11 cellular contexts compared by ENCODE assay signal in genomic region chr3:105334138-105334882, GRCh38. TPM values are rescaled to one million over a fixed set of nuclear protein-coding genes. Genes with fewer than 3 reads are reported as not detected.
DNase-seq lines count a peak whose midpoint lies in the region; ATAC-seq, FAIRE-seq and TF ChIP-seq lines count a peak whose summit lies in the region.
"Had no signal": no experiment of that assay in that cellular context is flagged by ENCODE, and none has a peak within 500 bp of the region (broad histone marks: within the 10 kb centered on the region; RNA-seq: fewer than 3 reads in every experiment).

No MANE protein-coding gene starts in this region.

- no peaks in the 10 kb centered on the region for H3K27me3 Mint-ChIP-seq in astrocyte (ENCODE audit: low read depth, unreplicated experiment)

- FAIRE-seq in astrocyte (lab: Jason Lieb, UNC): peak; percentile 81

- no peak overlapping the region for H3K4me3 ChIP-seq in astrocyte (ENCODE audit: insufficient read depth, low read depth, low read length)

- H2AFZ ChIP-seq in astrocyte (ENCODE audit: low read depth, low read length): no peak overlapping the region

- H3K27ac Mint-ChIP-seq in astrocyte (ENCODE audit: unreplicated experiment): peak overlapping the region; percentile 88
- H3K27ac Mint-ChIP-seq: activated CD4-positive, alpha-beta memory T cell treated with anti-CD3 and anti-CD28 coated beads, Interleukin-2, amount 10 ng/mL, durations not matched to agents 7 days and 5 days had no signal

- no peaks in the 10 kb centered on the region for H3K36me3 Mint-ChIP-seq in astrocyte (ENCODE audit: low read depth, unreplicated experiment)

- no peak overlapping the region for H3K4me3 Mint-ChIP-seq in astrocyte (ENCODE audit: unreplicated experiment)
- H3K4me3 Mint-ChIP-seq: activated CD4-positive, alpha-beta memory T cell treated with anti-CD3 and anti-CD28 coated beads, Interleukin-2, amount 10 ng/mL, durations not matched to agents 7 days and 5 days had no signal

- H3K9me3 ChIP-seq in astrocyte (ENCODE audit: insufficient read depth, low read depth, low read length): no peaks in the 10 kb centered on the region

- no peaks in the 10 kb centered on the region for H3K79me2 ChIP-seq in astrocyte (ENCODE audit: insufficient read depth, low read length)

- H4K20me1 ChIP-seq in astrocyte (ENCODE audit: insufficient read depth, low read length): no peaks in the 10 kb centered on the region

- H3K36me3 ChIP-seq in astrocyte (ENCODE audit: insufficient read depth, low read length): no peaks in the 10 kb centered on the region

- H3K27me3 ChIP-seq in astrocyte (ENCODE audit: insufficient read depth, low read length): no peaks in the 10 kb centered on the region

- no peaks in the 10 kb centered on the region for H3K9me3 Mint-ChIP-seq in astrocyte (ENCODE audit: unreplicated experiment)
- H3K9me3 Mint-ChIP-seq: activated CD4-positive, alpha-beta memory T cell treated with anti-CD3 and anti-CD28 coated beads, Interleukin-2, amount 10 ng/mL, durations not matched to agents 7 days and 5 days had no signal

- H3K4me2 ChIP-seq in astrocyte (ENCODE audit: low read length): peak overlapping the region; percentile 36

- H3K4me1 Mint-ChIP-seq in astrocyte (ENCODE audit: low read depth, unreplicated experiment): peaks cover 9% of the 10 kb centered on the region

- ATAC-seq in GM21528 (IDR thresholded peaks at IDR 0.05; ENCODE audit: low FRiP score, unreplicated experiment): peak; percentile 84
- peak; percentile 64 for ATAC-seq in HG03175 (IDR thresholded peaks at IDR 0.05; ENCODE audit: unreplicated experiment)
- ATAC-seq in HG02571 (IDR thresholded peaks at IDR 0.05; ENCODE audit: unreplicated experiment): no peak

- DNase-seq in ELR (ENCODE audit: low read depth) (peak; percentile 82), astrocyte (ENCODE audit: low read depth) (peak; percentile 70), DMS79 (lab: John Stamatoyannopoulos, UW) (no peak), UCSD-AML1 (lab: John Stamatoyannopoulos, UW; ENCODE audit: unreplicated experiment) (no peak)
- no peak for DNase-seq in stimulated activated CD4-positive, alpha-beta T cell treated with anti-CD3 and anti-CD28 coated beads, Interleukin-15, amount 100 ng/mL, for 24 hours
- DNase-seq: activated CD4-positive, alpha-beta memory T cell treated with anti-CD3 and anti-CD28 coated beads, Interleukin-2, amount 10 ng/mL, durations not matched to agents 7 days and 5 days; NCI-H1092; nucleus accumbens had no signal

- H3K4me1 ChIP-seq in astrocyte (ENCODE audit: insufficient read depth, low read length): no peaks in the 10 kb centered on the region

- no peak overlapping the region for H3K9ac ChIP-seq in astrocyte (ENCODE audit: low read length)

- TF ChIP-seq CTCF in astrocyte (IDR thresholded peaks at IDR 0.05; ENCODE audit: insufficient read depth, low read depth, low read length): no peak

- peak overlapping the region; percentile 37 for H3K27ac ChIP-seq in astrocyte (ENCODE audit: low read depth, low read length)

RNA-seq across cellular contexts. Expression of gene ALCAM, which starts 32.4 kb away (rescaled TPM):
- total RNA-seq in astrocyte: 137 and 154 TPM in 2 replicates

Comparison
In these comparisons a context has a peak if more than half of its experiments do, and no peak if none do; other contexts are left out.
1. DNase-seq: peak in ELR (single experiment) and astrocyte (single experiment); none in stimulated activated CD4-positive, alpha-beta T cell treated with anti-CD3 and anti-CD28 coated beads, Interleukin-15, amount 100 ng/mL, for 24 hours (single experiment), DMS79 (single experiment) and UCSD-AML1 (single experiment).